Comparison of ENCODE assay signal across 2 cellular contexts in genomic region chr17:21696227-21696626, GRCh38. TPM values are rescaled to one million over a fixed set of nuclear protein-coding genes. Genes with fewer than 3 reads are reported as not detected.
"Had no signal": no experiment of that assay in that cellular context is flagged by ENCODE, and none has a peak within 500 bp of the region (broad histone marks: within the 10 kb centered on the region; RNA-seq: fewer than 3 reads in every experiment).

No MANE protein-coding gene starts in this region.

RNA-seq across cellular contexts. Expression of gene KCNJ18, which starts 3.9 kb away (rescaled TPM):
- total RNA-seq: G401, GM12878 had no signal
- polyA plus RNA-seq: GM12878 had no signal
